Comparison of ENCODE assay signal across 9 cellular contexts in the genomic region with DNA sequence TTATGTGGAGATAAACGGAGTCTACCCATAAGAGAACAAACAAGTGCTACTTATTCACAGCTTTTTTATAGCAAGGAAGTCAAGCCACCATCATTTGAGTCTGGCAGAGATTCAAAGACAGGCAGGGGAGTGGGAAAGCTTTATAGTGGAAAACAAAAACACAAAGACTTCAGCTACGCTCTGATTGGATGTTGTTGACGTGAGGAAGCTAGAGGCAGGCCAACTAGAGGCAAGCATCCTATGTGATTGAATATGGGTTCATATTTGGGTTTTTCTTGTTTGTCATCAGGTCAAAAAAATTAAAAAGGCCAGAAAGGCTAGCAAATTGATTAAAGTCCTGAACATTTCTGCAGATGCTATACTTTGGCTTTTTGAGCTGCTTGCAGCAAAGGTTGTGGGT. TPM values are rescaled to one million over a fixed set of nuclear protein-coding genes. Genes with fewer than 3 reads are reported as not detected.
DNase-seq lines count a peak whose midpoint lies in the region; ATAC-seq and TF ChIP-seq lines count a peak whose summit lies in the region.
"Had no signal": no experiment of that assay in that cellular context is flagged by ENCODE, and none has a peak within 500 bp of the region (broad histone marks: within the 10 kb centered on the region; RNA-seq: fewer than 3 reads in every experiment).

No MANE protein-coding gene starts in this region.

- peak overlapping the region; percentile 90 for H3K4me2 ChIP-seq in PC-3 (ENCODE audit: low read length)
- peak overlapping the region; percentile 77 for H3K4me2 ChIP-seq in hepatocyte

- H3K9ac ChIP-seq in PC-3 (ENCODE audit: low read length): peak overlapping the region; percentile 92; the same call in 1 of the 2 replicates

- H3K36me3 ChIP-seq in PC-3 (ENCODE audit: low read depth, low read length) (no peaks in the 10 kb centered on the region), hepatocyte (replicated peaks; ENCODE audit: insufficient read depth, low read depth) (no peaks in the 10 kb centered on the region), tibial artery (peaks cover 0 to 4% (median 0%) of the 10 kb centered on the region in 3 donors)
- H3K36me3 ChIP-seq: WERI-Rb-1 had no signal

- H3K4me3 ChIP-seq in PC-3 (ENCODE audit: low read length): peak overlapping the region; percentile 98
- H3K4me3 ChIP-seq in hepatocyte: no peak overlapping the region
- H3K4me3 ChIP-seq in tibial artery: peak overlapping the region; percentile 72 to 78

- H3K4me1 ChIP-seq in PC-3 (ENCODE audit: insufficient read depth, low read length) (peaks cover 6% of the 10 kb centered on the region; the same call in 1 of the 2 replicates), hepatocyte (ENCODE audit: insufficient read depth) (no peaks in the 10 kb centered on the region), tibial artery (peaks cover 0 to 24% (median 3%) of the 10 kb centered on the region in 4 donors)

- H3K9me2 ChIP-seq in PC-3 (replicated peaks; ENCODE audit: low read length): no peaks in the 10 kb centered on the region
- H3K9me2 ChIP-seq in hepatocyte (replicated peaks; ENCODE audit: insufficient read depth): no peaks in the 10 kb centered on the region

- H3K27me3 Mint-ChIP-seq in activated T-cell treated with anti-CD3 and anti-CD28 coated beads, Interleukin-2, amount 50 U/mL, for 72 hours (ENCODE audit: low read depth): peaks cover 38% of the 10 kb centered on the region

- H3K27me3 ChIP-seq in PC-3 (ENCODE audit: low read length) (no peaks in the 10 kb centered on the region), hepatocyte (no peaks in the 10 kb centered on the region), tibial artery (no peaks in the 10 kb centered on the region)

- peaks cover 7% of the 10 kb centered on the region for H3K4me1 Mint-ChIP-seq in activated T-cell treated with anti-CD3 and anti-CD28 coated beads, Interleukin-2, amount 50 U/mL, for 72 hours (ENCODE audit: low read depth)

- POLR2A ChIA-PET in PC-3 (lab: Charles Lee; ENCODE audit: unreplicated experiment): no interaction called here

- H2AFZ ChIP-seq in PC-3 (ENCODE audit: low read length): peak overlapping the region; percentile 96
- H2AFZ ChIP-seq in hepatocyte: peak overlapping the region; percentile 45

- TF ChIP-seq POLR2A in erythroblast (IDR thresholded peaks at IDR 0.05; ENCODE audit: low read length): no peak

- no peak overlapping the region for H3K27ac Mint-ChIP-seq in activated T-cell treated with anti-CD3 and anti-CD28 coated beads, Interleukin-2, amount 50 U/mL, for 72 hours

- no peak for TF ChIP-seq CTCF in PC-3 (conservative IDR thresholded peaks at IDR 0.05; ENCODE audit: low read depth, low read length)
- TF ChIP-seq CTCF in hepatocyte (IDR thresholded peaks at IDR 0.05; ENCODE audit: poor library complexity): no peak
- no peak for TF ChIP-seq CTCF in tibial artery (IDR thresholded peaks at IDR 0.05)

- peaks cover 0 to 3% of the 10 kb centered on the region in 2 donors for H3K9me3 Mint-ChIP-seq in activated T-cell treated with anti-CD3 and anti-CD28 coated beads, Interleukin-2, amount 50 U/mL, for 72 hours

- no TSS peak for BruUV-seq in PC-3 (replicated peaks; lab: Mats Ljungman, UMichigan)

- CTCF ChIA-PET in PC-3 (lab: Charles Lee): no interaction called here

- H3K36me3 Mint-ChIP-seq in activated T-cell treated with anti-CD3 and anti-CD28 coated beads, Interleukin-2, amount 50 U/mL, for 72 hours (ENCODE audit: insufficient read depth in 2 of 2): peaks cover 0 to 4% of the 10 kb centered on the region in 2 donors

- no peaks in the 10 kb centered on the region for H3F3A ChIP-seq in PC-3 (ENCODE audit: low read length, unreplicated experiment)

- H4K20me1 ChIP-seq in PC-3 (ENCODE audit: low read length) (no peaks in the 10 kb centered on the region), hepatocyte (ENCODE audit: insufficient read depth, poor library complexity, severe bottlenecking) (no peaks in the 10 kb centered on the region)

- H3K79me2 ChIP-seq in PC-3 (ENCODE audit: low read length) (peaks cover 27% of the 10 kb centered on the region), hepatocyte (peaks cover 15% of the 10 kb centered on the region)

- WGBS in hepatocyte (ENCODE audit: low lambda C conversion rate, missing lambda C conversion rate): 69% methylated on average over 3 of the region's 3 CpGs

- peak overlapping the region; percentile 8 to 66 for H3K4me3 Mint-ChIP-seq in activated T-cell treated with anti-CD3 and anti-CD28 coated beads, Interleukin-2, amount 50 U/mL, for 72 hours

- H3K9me3 ChIP-seq in PC-3 (ENCODE audit: low read length) (no peaks in the 10 kb centered on the region), hepatocyte (ENCODE audit: low read depth) (no peaks in the 10 kb centered on the region), tibial artery (peaks cover 0 to 6% (median 0%) of the 10 kb centered on the region in 3 donors)

- intact Hi-C loops in PC-3 (cut with micrococcal nuclease) (loop anchor here (5.0 kb wide), 2 partner anchors 43 to 52 kb away; partner anchors contain the start of gene TCEAL1), tibial artery (cut with DNase I; ENCODE audit: low total_unique reads) (no loop called here)

- DNase-seq in activated T-cell treated with anti-CD3 and anti-CD28 coated beads, Interleukin-2, amount 50 U/mL, for 72 hours: no peak
- DNase-seq in activated T-cell treated with anti-CD3 and anti-CD28 coated beads for 4 hours (no peak), PC-3 (peak; percentile 11), hepatocyte (ENCODE audit: low spot score) (no peak), tibial artery (no peak), erythroblast (lab: John Stamatoyannopoulos, UW) (no peak), dedifferentiated amniotic fluid mesenchymal stem cell (ENCODE audit: extremely low spot score) (no peak)
- no peak for DNase-seq in stimulated activated CD4-positive, alpha-beta T cell treated with anti-CD3 and anti-CD28 coated beads, Interleukin-12 subunit alpha, Interleukin-12 subunit beta, amount 100 ng/mL, for 4 hours

- H3K27ac ChIP-seq in PC-3 (ENCODE audit: low read length): no peak overlapping the region
- H3K27ac ChIP-seq in hepatocyte: no peak overlapping the region
- H3K27ac ChIP-seq in tibial artery: peak overlapping the region; percentile 90 to 94
- H3K27ac ChIP-seq: WERI-Rb-1 had no signal

- ATAC-seq in activated T-cell treated with anti-CD3 and anti-CD28 coated beads, Interleukin-2, amount 50 U/mL, for 72 hours (replicated peaks in 1 of 2): no peak
- ATAC-seq in PC-3: peak; percentile 30; the same call in 1 of the 2 replicates

RNA-seq across cellular contexts. Expression of gene TCEAL4, which starts 0.7 kb away (rescaled TPM):
- 10 to 100 TPM; 12.9 to 17.7 TPM for total RNA-seq in activated T-cell treated with anti-CD3 and anti-CD28 coated beads, Interleukin-2, amount 50 U/mL, for 72 hours
- total RNA-seq in PC-3 (2014; rRNA removed) (29.8 and 40.8 TPM in 2 replicates), hepatocyte (84.2 and 94.4 TPM in 2 replicates)
- 171 and 213 TPM in 2 replicates for polyA plus RNA-seq in hepatocyte

RNA-seq across cellular contexts. Expression of gene TCEAL3, which starts 23.2 kb away (rescaled TPM):
- total RNA-seq in activated T-cell treated with anti-CD3 and anti-CD28 coated beads, Interleukin-2, amount 50 U/mL, for 72 hours: 1 to 10 TPM; 5.9 to 6.5 TPM
- 18.3 and 21.1 TPM in 2 replicates for total RNA-seq in PC-3 (2014; rRNA removed)
- 28.6 and 28.7 TPM in 2 replicates for total RNA-seq in hepatocyte
- 91.7 and 117 TPM in 2 replicates for polyA plus RNA-seq in hepatocyte

RNA-seq across cellular contexts. Expression of gene TCEAL1, which starts 44.2 kb away (rescaled TPM):
- 1 to 10 TPM; 6.1 to 8.7 TPM for total RNA-seq in activated T-cell treated with anti-CD3 and anti-CD28 coated beads, Interleukin-2, amount 50 U/mL, for 72 hours
- total RNA-seq in PC-3 (2014; rRNA removed) (22.8 and 26.3 TPM in 2 replicates), hepatocyte (109 and 113 TPM in 2 replicates)
- polyA plus RNA-seq in hepatocyte: 89.2 and 116 TPM in 2 replicates

Comparison
In these comparisons a context has a peak if more than half of its experiments do, and no peak if none do; other contexts are left out.
1. H3K27ac ChIP-seq: peak in tibial artery (2 of 2); none in PC-3 (single experiment) and hepatocyte (single experiment).